11 cellular contexts compared by ENCODE assay signal in the genomic region with DNA sequence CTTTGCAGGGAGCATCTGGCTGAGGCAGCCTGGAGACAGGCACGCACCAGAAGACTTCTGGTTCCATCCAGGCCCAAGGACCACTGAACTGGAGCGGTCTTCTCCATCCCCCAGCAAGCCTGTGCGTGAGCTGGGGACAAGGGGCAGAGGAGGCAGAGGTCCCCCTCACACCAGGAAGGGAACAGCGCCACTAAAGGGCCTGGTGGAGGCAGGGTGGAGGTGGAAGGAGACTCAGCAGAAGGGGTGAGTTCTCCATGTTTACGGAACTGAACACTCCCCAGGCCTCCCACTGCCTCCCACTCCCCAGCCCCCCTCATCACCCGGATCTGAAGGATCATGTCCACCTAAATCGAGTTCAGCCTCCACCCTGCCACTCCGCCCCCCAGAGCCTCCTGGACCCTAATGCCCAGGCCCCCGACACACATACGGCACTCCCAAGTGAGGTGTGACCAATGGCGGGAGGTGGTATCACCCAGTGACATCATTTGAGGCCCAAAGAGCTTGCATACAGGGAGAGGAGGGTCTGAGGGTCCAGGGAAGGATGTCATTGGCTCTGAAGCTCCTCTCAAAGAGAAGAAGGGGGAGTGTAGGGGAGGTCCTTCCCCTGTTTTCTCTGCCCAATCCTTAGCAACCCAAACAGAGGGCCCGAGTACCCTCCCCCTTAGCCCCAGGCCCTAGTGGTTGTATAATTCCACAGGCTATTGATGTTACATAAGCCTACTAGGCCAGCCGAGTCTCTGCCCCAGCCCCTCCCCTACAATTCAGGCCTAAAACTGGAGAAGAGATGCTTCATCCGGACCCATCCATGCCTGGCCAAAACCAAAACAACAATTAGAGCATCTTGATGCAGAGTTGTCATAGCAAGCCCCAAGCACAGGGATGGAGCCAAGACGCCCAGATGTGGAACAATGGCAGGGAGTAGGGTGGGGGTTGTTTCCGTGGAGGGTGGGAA. TPM values are rescaled to one million over a fixed set of nuclear protein-coding genes. Genes with fewer than 3 reads are reported as not detected.
A peak's percentile ranks its signal among the peaks of the same experiment; 100 is the strongest.
DNase-seq lines count a peak whose midpoint lies in the region; ATAC-seq lines count a peak whose summit lies in the region.
"Had no signal": no experiment of that assay in that cellular context is flagged by ENCODE, and none has a peak within 500 bp of the region (broad histone marks: within the 10 kb centered on the region; RNA-seq: fewer than 3 reads in every experiment).

No MANE protein-coding gene starts in this region.

- no peaks in the 10 kb centered on the region for H3K4me1 ChIP-seq in right cardiac atrium (ENCODE audit: control insufficient read depth, insufficient read depth, low read length)
- H3K4me1 ChIP-seq: prostate gland had no signal

- H3K27ac Mint-ChIP-seq in activated naive CD8-positive, alpha-beta T cell treated with anti-CD3 and anti-CD28 coated beads, Interleukin-2, amount 50 U/mL, for 24 hours: no peak overlapping the region

- H3K4me3 Mint-ChIP-seq in activated naive CD8-positive, alpha-beta T cell treated with anti-CD3 and anti-CD28 coated beads, Interleukin-2, amount 50 U/mL, for 24 hours: peak overlapping the region; percentile 43

- H3K9me3 Mint-ChIP-seq in activated naive CD8-positive, alpha-beta T cell treated with anti-CD3 and anti-CD28 coated beads, Interleukin-2, amount 50 U/mL, for 24 hours: no peaks in the 10 kb centered on the region

- WGBS in right cardiac atrium: 73% methylated on average over 16 of the region's 16 CpGs

- intact Hi-C loops in right cardiac atrium (cut with DNase I) (no loop called here), posterior vena cava (cut with DNase I) (no loop called here)

- H3K27me3 Mint-ChIP-seq in activated naive CD8-positive, alpha-beta T cell treated with anti-CD3 and anti-CD28 coated beads, Interleukin-2, amount 50 U/mL, for 24 hours: peaks cover 24% of the 10 kb centered on the region

- H3K9me3 ChIP-seq in right cardiac atrium (ENCODE audit: control insufficient read depth, low read length): no peaks in the 10 kb centered on the region
- H3K9me3 ChIP-seq: prostate gland had no signal

- H3K27me3 ChIP-seq in right cardiac atrium (ENCODE audit: control insufficient read depth, insufficient read depth): no peaks in the 10 kb centered on the region

- DNase-seq in NCI-H1417 (lab: John Stamatoyannopoulos, UW) (peak in 2 of 3 experiments; percentile 17 to 34), NCI-H1417 treated with DMSO at 0.1 percent for 48 hours (lab: John Stamatoyannopoulos, UW) (no peak), right cardiac atrium (peak in 2 of 3 donors; percentile 61 to 67), posterior vena cava (ENCODE audit: low spot score) (peak; percentile 49), KG1 (lab: John Stamatoyannopoulos, UW) (no peak)
- DNase-seq in activated naive CD8-positive, alpha-beta T cell treated with anti-CD3 and anti-CD28 coated beads, Interleukin-2, amount 50 U/mL, for 24 hours: no peak

- no peak for ATAC-seq in activated naive CD8-positive, alpha-beta T cell treated with anti-CD3 and anti-CD28 coated beads, Interleukin-2, amount 50 U/mL, for 24 hours
- ATAC-seq in right cardiac atrium (peak; percentile 37 to 53), HG03139 (IDR thresholded peaks at IDR 0.05; ENCODE audit: unreplicated experiment) (no peak), HG03378 (IDR thresholded peaks at IDR 0.05; ENCODE audit: unreplicated experiment) (no peak)

- no peak overlapping the region for H3K27ac ChIP-seq in right cardiac atrium (ENCODE audit: low read length)
- H3K27ac ChIP-seq: 22Rv1 had no signal

- H3K4me3 ChIP-seq in right cardiac atrium (ENCODE audit: low read length): peak overlapping the region; percentile 34

- H3K36me3 Mint-ChIP-seq in activated naive CD8-positive, alpha-beta T cell treated with anti-CD3 and anti-CD28 coated beads, Interleukin-2, amount 50 U/mL, for 24 hours (ENCODE audit: low read depth): no peaks in the 10 kb centered on the region

- H3K4me1 Mint-ChIP-seq in activated naive CD8-positive, alpha-beta T cell treated with anti-CD3 and anti-CD28 coated beads, Interleukin-2, amount 50 U/mL, for 24 hours: peaks cover 6% of the 10 kb centered on the region

RNA-seq across cellular contexts. Expression of gene FAIM2, which starts 1.0 kb away (rescaled TPM):
- 10 to 100 TPM; 10.4 to 31.1 (median 17.4) TPM for total RNA-seq in right cardiac atrium
- polyA plus RNA-seq in right cardiac atrium: 37.4 TPM
- 1 to 10 TPM; 1.8 to 2.5 TPM for total RNA-seq in posterior vena cava
- total RNA-seq: glomerular endothelial cell had no signal

RNA-seq across cellular contexts. Expression of gene AQP2, which starts 47.9 kb away (rescaled TPM):
- total RNA-seq in right cardiac atrium (1 to 10 TPM in 1 of 4 donors, under 1 TPM in 3; 0.17 to 1.1 (median 0.52) TPM), posterior vena cava (under 1 TPM; 0.33 to 0.42 TPM)
- polyA plus RNA-seq in right cardiac atrium: 0.77 TPM
- total RNA-seq: glomerular endothelial cell had no signal

RNA-seq across cellular contexts. Expression of gene AQP5, which starts 59.0 kb away (rescaled TPM):
- total RNA-seq in right cardiac atrium (1 to 10 TPM; 2.0 to 7.0 (median 2.8) TPM), posterior vena cava (not detected)
- 6.7 TPM for polyA plus RNA-seq in right cardiac atrium
- total RNA-seq: glomerular endothelial cell had no signal

RNA-seq across cellular contexts. Expression of gene BCDIN3D, which starts 59.8 kb away (rescaled TPM):
- 1 to 10 TPM; 2.9 to 3.6 (median 3.2) TPM for total RNA-seq in right cardiac atrium
- polyA plus RNA-seq in right cardiac atrium: 2.2 TPM
- 1 to 10 TPM; 2.5 to 4.0 TPM for total RNA-seq in posterior vena cava

Comparison
In these comparisons a context has a peak if more than half of its experiments do, and no peak if none do; other contexts are left out.
1. DNase-seq: peak in NCI-H1417 (2 of 3), right cardiac atrium (2 of 3) and posterior vena cava (single experiment); none in NCI-H1417 treated with DMSO at 0.1 percent for 48 hours (single experiment), activated naive CD8-positive, alpha-beta T cell treated with anti-CD3 and anti-CD28 coated beads, Interleukin-2, amount 50 U/mL, for 24 hours (single experiment) and KG1 (single experiment).
2. ATAC-seq: peak in right cardiac atrium (2 of 2); none in activated naive CD8-positive, alpha-beta T cell treated with anti-CD3 and anti-CD28 coated beads, Interleukin-2, amount 50 U/mL, for 24 hours (single experiment), HG03139 (single experiment) and HG03378 (single experiment).